Comparison of ENCODE assay signal across 1 cellular context in the genomic region with DNA sequence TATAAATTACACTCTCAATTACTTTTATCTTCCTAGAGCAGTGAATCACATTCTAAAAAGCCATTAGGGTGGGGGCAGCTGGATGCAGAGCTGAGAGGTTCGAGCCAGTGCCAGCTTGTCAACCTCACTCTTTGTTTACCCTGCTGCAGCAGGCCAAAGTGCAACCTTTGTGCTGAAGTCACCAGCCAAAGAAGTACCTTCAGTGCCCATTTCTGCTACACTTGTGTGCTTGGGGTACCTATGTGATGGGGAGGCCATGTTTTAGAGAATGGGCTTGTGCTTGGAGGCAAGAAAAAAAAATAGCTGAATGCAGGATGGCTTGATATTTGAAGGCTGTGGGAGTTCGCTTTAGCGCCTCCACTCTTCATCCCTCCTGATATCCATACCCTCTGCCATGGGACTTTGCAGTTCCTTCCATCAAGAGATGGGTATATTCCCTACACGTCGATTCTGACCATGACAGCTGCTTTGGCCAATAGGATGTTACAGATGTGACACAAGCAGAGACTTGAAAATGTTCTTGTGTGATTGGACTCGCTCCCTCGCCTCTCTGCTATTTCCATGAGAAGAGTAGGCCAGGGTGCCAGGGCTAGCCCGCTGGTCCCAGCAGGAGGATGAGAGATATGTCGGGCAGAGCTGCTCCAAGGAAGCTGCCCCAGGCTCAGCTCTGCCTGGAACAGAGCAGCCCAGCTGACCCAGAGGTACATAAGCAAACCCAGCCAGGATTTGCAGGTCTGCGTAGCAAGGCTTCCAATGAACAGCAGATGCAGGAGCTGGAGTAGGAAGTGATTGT.
TF ChIP-seq lines count a peak whose summit lies in the region.

No MANE protein-coding gene starts in this region.

TF ChIP-seq in HepG2, 621 proteins besides CTCF, POLR2A, EP300 and RAD21 (continued from another document and continues in another):
- TF ChIP-seq, protein P1, sequence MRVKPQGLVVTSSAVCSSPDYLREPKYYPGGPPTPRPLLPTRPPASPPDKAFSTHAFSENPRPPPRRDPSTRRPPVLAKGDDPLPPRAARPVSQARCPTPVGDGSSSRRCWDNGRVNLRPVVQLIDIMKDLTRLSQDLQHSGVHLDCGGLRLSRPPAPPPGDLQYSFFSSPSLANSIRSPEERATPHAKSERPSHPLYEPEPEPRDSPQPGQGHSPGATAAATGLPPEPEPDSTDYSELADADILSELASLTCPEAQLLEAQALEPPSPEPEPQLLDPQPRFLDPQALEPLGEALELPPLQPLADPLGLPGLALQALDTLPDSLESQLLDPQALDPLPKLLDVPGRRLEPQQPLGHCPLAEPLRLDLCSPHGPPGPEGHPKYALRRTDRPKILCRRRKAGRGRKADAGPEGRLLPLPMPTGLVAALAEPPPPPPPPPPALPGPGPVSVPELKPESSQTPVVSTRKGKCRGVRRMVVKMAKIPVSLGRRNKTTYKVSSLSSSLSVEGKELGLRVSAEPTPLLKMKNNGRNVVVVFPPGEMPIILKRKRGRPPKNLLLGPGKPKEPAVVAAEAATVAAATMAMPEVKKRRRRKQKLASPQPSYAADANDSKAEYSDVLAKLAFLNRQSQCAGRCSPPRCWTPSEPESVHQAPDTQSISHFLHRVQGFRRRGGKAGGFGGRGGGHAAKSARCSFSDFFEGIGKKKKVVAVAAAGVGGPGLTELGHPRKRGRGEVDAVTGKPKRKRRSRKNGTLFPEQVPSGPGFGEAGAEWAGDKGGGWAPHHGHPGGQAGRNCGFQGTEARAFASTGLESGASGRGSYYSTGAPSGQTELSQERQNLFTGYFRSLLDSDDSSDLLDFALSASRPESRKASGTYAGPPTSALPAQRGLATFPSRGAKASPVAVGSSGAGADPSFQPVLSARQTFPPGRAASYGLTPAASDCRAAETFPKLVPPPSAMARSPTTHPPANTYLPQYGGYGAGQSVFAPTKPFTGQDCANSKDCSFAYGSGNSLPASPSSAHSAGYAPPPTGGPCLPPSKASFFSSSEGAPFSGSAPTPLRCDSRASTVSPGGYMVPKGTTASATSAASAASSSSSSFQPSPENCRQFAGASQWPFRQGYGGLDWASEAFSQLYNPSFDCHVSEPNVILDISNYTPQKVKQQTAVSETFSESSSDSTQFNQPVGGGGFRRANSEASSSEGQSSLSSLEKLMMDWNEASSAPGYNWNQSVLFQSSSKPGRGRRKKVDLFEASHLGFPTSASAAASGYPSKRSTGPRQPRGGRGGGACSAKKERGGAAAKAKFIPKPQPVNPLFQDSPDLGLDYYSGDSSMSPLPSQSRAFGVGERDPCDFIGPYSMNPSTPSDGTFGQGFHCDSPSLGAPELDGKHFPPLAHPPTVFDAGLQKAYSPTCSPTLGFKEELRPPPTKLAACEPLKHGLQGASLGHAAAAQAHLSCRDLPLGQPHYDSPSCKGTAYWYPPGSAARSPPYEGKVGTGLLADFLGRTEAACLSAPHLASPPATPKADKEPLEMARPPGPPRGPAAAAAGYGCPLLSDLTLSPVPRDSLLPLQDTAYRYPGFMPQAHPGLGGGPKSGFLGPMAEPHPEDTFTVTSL (CRISPR knock-in tag; IDR thresholded peaks at IDR 0.05; ENCODE audit: borderline replicate concordance): peak; percentile 88
- TF ChIP-seq, protein P2, sequence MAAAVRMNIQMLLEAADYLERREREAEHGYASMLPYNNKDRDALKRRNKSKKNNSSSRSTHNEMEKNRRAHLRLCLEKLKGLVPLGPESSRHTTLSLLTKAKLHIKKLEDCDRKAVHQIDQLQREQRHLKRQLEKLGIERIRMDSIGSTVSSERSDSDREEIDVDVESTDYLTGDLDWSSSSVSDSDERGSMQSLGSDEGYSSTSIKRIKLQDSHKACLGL (CRISPR knock-in tag; IDR thresholded peaks at IDR 0.05): no peak
- TF ChIP-seq, protein P3, sequence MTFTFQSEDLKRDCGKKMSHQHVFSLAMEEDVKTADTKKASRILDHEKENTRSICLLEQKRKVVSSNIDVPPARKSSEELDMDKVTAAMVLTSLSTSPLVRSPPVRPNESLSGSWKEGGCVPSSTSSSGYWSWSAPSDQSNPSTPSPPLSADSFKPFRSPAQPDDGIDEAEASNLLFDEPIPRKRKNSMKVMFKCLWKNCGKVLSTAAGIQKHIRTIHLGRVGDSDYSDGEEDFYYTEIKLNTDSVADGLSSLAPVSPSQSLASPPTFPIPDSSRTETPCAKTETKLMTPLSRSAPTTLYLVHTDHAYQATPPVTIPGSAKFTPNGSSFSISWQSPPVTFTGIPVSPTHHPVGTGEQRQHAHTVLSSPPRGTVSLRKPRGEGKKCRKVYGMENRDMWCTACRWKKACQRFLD (CRISPR knock-in tag; IDR thresholded peaks at IDR 0.05; ENCODE audit: borderline replicate concordance): no peak
- 0 out of 2 replicates have a peak, but pooled peaks have one; percentile 53 for TF ChIP-seq ZKSCAN8 (CRISPR knock-in tag; IDR thresholded peaks at IDR 0.05; ENCODE audit: borderline replicate concordance)
- no peak for TF ChIP-seq GPN1 (CRISPR knock-in tag; IDR thresholded peaks at IDR 0.05; ENCODE audit: borderline replicate concordance)
- TF ChIP-seq FOXK1 (CRISPR knock-in tag; IDR thresholded peaks at IDR 0.05; ENCODE audit: borderline replicate concordance, low read depth): peak; percentile 86; the same call in 1 of the 2 replicates
- peak; percentile 47; the same call in 1 of the 2 replicates for TF ChIP-seq ZBTB7B (CRISPR knock-in tag; IDR thresholded peaks at IDR 0.05)
- TF ChIP-seq, protein P4, sequence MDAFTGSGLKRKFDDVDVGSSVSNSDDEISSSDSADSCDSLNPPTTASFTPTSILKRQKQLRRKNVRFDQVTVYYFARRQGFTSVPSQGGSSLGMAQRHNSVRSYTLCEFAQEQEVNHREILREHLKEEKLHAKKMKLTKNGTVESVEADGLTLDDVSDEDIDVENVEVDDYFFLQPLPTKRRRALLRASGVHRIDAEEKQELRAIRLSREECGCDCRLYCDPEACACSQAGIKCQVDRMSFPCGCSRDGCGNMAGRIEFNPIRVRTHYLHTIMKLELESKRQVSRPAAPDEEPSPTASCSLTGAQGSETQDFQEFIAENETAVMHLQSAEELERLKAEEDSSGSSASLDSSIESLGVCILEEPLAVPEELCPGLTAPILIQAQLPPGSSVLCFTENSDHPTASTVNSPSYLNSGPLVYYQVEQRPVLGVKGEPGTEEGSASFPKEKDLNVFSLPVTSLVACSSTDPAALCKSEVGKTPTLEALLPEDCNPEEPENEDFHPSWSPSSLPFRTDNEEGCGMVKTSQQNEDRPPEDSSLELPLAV (CRISPR knock-in tag; conservative IDR thresholded peaks at IDR 0.05; ENCODE audit: low read depth): no peak
- TF ChIP-seq HOXA9 (CRISPR knock-in tag; IDR thresholded peaks at IDR 0.05; ENCODE audit: borderline replicate concordance): no peak
- TF ChIP-seq MED13 (CRISPR knock-in tag; IDR thresholded peaks at IDR 0.05): no peak
- TF ChIP-seq ZBTB1 (CRISPR knock-in tag; IDR thresholded peaks at IDR 0.05; ENCODE audit: borderline replicate concordance): no peak
- TF ChIP-seq ZNF614 (CRISPR knock-in tag; IDR thresholded peaks at IDR 0.05; ENCODE audit: borderline replicate concordance): 0 out of 2 replicates have a peak, but pooled peaks have one; percentile 50
- TF ChIP-seq NFYB (CRISPR knock-in tag; IDR thresholded peaks at IDR 0.05): 0 out of 2 replicates have a peak, but pooled peaks have one; percentile 9
- peak; percentile 82 for TF ChIP-seq POGZ (CRISPR knock-in tag; IDR thresholded peaks at IDR 0.05)
- no peak for TF ChIP-seq HDAC6 (IDR thresholded peaks at IDR 0.05; ENCODE audit: low read depth, low read length)
- TF ChIP-seq KLF16 (CRISPR knock-in tag; IDR thresholded peaks at IDR 0.05): 0 out of 4 replicates have a peak, but pooled peaks of 1 of the 2 experiments have one; percentile 27
- TF ChIP-seq CEBPG (CRISPR knock-in tag; IDR thresholded peaks at IDR 0.05): peak; percentile 60
- no peak for TF ChIP-seq SOX13 (IDR thresholded peaks at IDR 0.05)
- peak in 1 of 2 experiments; percentile 75; a peak in 2 of 4 replicates for TF ChIP-seq SOX13 (CRISPR knock-in tag; conservative IDR thresholded peaks at IDR 0.05 in 1 of 2, IDR thresholded peaks at IDR 0.05 in 1 of 2)
- no peak for TF ChIP-seq ZNF33B (CRISPR knock-in tag; IDR thresholded peaks at IDR 0.05)
- TF ChIP-seq SP5 (CRISPR knock-in tag; IDR thresholded peaks at IDR 0.05; ENCODE audit: borderline replicate concordance, low read depth): peak; percentile 20; the same call in 1 of the 2 replicates
- no peak; the same call in 1 of the 2 replicates for TF ChIP-seq MIER3 (CRISPR knock-in tag; IDR thresholded peaks at IDR 0.05; ENCODE audit: borderline replicate concordance)
- no peak for TF ChIP-seq ZFYVE20 (CRISPR knock-in tag; IDR thresholded peaks at IDR 0.05; ENCODE audit: borderline replicate concordance, low read depth)
- TF ChIP-seq, protein P5, sequence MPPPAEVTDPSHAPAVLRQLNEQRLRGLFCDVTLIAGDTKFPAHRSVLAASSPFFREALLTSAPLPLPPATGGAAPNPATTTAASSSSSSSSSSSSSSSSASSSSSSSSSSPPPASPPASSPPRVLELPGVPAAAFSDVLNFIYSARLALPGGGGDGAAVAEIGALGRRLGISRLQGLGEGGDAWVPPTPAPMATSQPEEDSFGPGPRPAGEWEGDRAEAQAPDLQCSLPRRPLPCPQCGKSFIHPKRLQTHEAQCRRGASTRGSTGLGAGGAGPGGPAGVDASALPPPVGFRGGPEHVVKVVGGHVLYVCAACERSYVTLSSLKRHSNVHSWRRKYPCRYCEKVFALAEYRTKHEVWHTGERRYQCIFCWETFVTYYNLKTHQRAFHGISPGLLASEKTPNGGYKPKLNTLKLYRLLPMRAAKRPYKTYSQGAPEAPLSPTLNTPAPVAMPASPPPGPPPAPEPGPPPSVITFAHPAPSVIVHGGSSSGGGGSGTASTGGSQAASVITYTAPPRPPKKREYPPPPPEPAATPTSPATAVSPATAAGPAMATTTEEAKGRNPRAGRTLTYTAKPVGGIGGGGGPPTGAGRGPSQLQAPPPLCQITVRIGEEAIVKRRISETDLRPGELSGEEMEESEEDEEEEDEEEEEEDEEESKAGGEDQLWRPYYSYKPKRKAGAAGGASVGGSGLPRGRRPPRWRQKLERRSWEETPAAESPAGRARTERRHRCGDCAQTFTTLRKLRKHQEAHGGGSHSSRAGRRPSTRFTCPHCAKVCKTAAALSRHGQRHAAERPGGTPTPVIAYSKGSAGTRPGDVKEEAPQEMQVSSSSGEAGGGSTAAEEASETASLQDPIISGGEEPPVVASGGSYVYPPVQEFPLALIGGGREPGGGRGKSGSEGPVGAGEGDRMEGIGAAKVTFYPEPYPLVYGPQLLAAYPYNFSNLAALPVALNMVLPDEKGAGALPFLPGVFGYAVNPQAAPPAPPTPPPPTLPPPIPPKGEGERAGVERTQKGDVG (CRISPR knock-in tag; IDR thresholded peaks at IDR 0.05; ENCODE audit: borderline replicate concordance): no peak; the same call in 1 of the 2 replicates
- no peak for TF ChIP-seq FOXM1 (CRISPR knock-in tag; IDR thresholded peaks at IDR 0.05)
- TF ChIP-seq, protein P6, sequence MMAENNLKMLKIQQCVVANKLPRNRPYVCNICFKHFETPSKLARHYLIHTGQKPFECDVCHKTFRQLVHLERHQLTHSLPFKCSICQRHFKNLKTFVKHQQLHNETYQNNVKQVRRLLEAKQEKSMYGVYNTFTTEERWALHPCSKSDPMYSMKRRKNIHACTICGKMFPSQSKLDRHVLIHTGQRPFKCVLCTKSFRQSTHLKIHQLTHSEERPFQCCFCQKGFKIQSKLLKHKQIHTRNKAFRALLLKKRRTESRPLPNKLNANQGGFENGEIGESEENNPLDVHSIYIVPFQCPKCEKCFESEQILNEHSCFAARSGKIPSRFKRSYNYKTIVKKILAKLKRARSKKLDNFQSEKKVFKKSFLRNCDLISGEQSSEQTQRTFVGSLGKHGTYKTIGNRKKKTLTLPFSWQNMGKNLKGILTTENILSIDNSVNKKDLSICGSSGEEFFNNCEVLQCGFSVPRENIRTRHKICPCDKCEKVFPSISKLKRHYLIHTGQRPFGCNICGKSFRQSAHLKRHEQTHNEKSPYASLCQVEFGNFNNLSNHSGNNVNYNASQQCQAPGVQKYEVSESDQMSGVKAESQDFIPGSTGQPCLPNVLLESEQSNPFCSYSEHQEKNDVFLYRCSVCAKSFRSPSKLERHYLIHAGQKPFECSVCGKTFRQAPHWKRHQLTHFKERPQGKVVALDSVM (CRISPR knock-in tag; IDR thresholded peaks at IDR 0.05): no peak
- no peak for TF ChIP-seq KDM5A (IDR thresholded peaks at IDR 0.05; ENCODE audit: borderline replicate concordance, low read length)
- no peak for TF ChIP-seq ZC3H13 (CRISPR knock-in tag; IDR thresholded peaks at IDR 0.05)
- peak; percentile 54 for TF ChIP-seq ZNF629 (CRISPR knock-in tag; conservative IDR thresholded peaks at IDR 0.05)
- no peak for TF ChIP-seq ZNF251 (CRISPR knock-in tag; IDR thresholded peaks at IDR 0.05)
- TF ChIP-seq MAF1 (CRISPR knock-in tag; IDR thresholded peaks at IDR 0.05; ENCODE audit: borderline replicate concordance): no peak
- no peak for TF ChIP-seq NFKBIZ (CRISPR knock-in tag; IDR thresholded peaks at IDR 0.05)
- TF ChIP-seq FLYWCH1 (CRISPR knock-in tag; IDR thresholded peaks at IDR 0.05): no peak; the same call in 1 of the 2 replicates
- no peak for TF ChIP-seq DR1 (CRISPR knock-in tag; IDR thresholded peaks at IDR 0.05)
- TF ChIP-seq ZNF563 (CRISPR knock-in tag; IDR thresholded peaks at IDR 0.05): 0 out of 2 replicates have a peak, but pooled peaks have one; percentile 44
- no peak for TF ChIP-seq RNF2 (conservative IDR thresholded peaks at IDR 0.05; ENCODE audit: low read depth)
- TF ChIP-seq, protein P7, sequence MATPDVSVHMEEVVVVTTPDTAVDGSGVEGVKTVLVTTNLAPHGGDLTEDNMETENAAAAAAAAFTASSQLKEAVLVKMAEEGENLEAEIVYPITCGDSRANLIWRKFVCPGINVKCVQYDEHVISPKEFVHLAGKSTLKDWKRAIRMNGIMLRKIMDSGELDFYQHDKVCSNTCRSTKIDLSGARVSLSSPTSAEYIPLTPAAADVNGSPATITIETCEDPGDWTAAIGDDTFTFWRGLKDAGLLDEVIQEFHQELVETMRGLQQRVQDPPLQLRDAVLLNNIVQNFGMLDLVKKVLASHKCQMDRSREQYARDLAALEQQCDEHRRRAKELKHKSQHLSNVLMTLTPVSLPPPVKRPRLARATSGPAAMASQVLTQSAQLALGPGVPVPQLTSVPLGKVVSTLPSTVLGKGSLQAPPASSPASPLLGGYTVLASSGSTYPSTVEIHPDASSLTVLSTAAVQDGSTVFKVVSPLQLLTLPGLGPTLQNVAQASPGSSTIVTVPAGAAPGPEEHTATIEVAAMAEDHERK (CRISPR knock-in tag; IDR thresholded peaks at IDR 0.05; ENCODE audit: low read depth): no peak
- TF ChIP-seq IRF2 (CRISPR knock-in tag; IDR thresholded peaks at IDR 0.05): peak; percentile 92
- TF ChIP-seq PAWR (CRISPR knock-in tag; IDR thresholded peaks at IDR 0.05; ENCODE audit: borderline replicate concordance): no peak
- peak; percentile 58; the same call in 1 of the 2 replicates for TF ChIP-seq ZNF747 (CRISPR knock-in tag; IDR thresholded peaks at IDR 0.05; ENCODE audit: borderline replicate concordance)
- TF ChIP-seq ETV6 (CRISPR knock-in tag; conservative IDR thresholded peaks at IDR 0.05): 0 out of 2 replicates have a peak, but pooled peaks have one; percentile 31
- TF ChIP-seq, protein P8, sequence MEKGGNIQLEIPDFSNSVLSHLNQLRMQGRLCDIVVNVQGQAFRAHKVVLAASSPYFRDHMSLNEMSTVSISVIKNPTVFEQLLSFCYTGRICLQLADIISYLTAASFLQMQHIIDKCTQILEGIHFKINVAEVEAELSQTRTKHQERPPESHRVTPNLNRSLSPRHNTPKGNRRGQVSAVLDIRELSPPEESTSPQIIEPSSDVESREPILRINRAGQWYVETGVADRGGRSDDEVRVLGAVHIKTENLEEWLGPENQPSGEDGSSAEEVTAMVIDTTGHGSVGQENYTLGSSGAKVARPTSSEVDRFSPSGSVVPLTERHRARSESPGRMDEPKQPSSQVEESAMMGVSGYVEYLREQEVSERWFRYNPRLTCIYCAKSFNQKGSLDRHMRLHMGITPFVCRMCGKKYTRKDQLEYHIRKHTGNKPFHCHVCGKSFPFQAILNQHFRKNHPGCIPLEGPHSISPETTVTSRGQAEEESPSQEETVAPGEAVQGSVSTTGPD (CRISPR knock-in tag; IDR thresholded peaks at IDR 0.05): no peak
